In the genomic region with DNA sequence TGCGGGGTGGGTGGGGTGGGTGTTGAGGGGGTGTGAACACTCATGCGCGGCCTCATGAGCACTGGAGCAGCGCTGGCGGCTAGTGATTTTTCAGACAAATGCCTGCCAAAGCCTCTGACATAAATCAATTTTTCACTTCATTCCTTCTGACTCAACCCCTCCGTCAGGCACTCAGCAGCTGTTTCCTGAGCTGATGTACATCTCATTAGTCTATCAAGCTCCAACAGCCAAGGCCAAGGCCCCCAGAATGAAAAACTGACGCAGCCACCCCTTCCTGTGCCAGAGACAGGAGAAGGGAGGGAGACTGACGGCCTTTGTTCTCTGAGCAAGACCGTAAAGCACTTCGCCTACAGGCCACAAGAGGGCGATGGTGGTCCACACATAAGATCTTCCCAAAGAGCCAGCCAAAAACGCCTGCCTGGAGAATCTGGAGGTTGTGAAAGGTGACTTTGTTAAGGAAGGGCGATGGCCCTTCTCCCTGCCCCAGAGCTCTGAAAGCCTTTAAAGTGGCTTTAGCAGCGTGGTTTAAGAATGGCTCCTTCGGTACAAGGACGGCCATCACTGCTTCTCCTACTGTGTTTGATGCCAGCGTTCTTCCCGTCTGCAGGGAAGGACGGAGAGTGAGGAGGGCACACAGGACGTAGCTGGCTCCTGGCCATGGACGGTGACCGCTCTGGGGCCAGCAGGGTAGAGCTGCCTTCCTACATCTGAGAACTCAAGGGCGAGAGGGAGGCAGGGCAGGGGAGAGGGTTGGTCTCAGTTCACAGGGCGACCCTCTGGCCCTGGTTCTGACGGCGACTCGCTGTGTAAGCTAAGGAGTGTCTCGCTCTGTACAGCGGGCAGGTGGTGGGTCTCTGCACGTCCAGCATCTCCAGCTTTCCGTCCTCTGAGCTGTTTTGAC, we compare ENCODE assay signal across 8 cellular contexts. TPM values are rescaled to one million over a fixed set of nuclear protein-coding genes. Genes with fewer than 3 reads are reported as not detected.
A peak's percentile ranks its signal among the peaks of the same experiment; 100 is the strongest.
DNase-seq lines count a peak whose midpoint lies in the region; ATAC-seq and TF ChIP-seq lines count a peak whose summit lies in the region.

No MANE protein-coding gene starts in this region.

- no peaks in the 10 kb centered on the region for H3K36me3 Mint-ChIP-seq in activated CD8-positive, alpha-beta T cell treated with anti-CD3 and anti-CD28 coated beads for 36 hours (ENCODE audit: low read depth)

- peaks cover 58% of the 10 kb centered on the region for H3K4me1 Mint-ChIP-seq in activated CD8-positive, alpha-beta T cell treated with anti-CD3 and anti-CD28 coated beads for 36 hours (ENCODE audit: low read depth)

- H3K27ac Mint-ChIP-seq in activated CD8-positive, alpha-beta T cell treated with anti-CD3 and anti-CD28 coated beads for 36 hours: peak overlapping the region; percentile 84

- CTCF ChIA-PET in activated CD8-positive, alpha-beta T cell treated with anti-CD3 and anti-CD28 coated beads for 36 hours (lab: Charles Lee): interaction anchor here (0.6 to 7.2 kb wide), 59 partner anchors 11 to 1140 kb away, joined by 3 to 76 read pairs (median 4); a partner anchor contains a TSS

- TF ChIP-seq CTCF in HL-60 (IDR thresholded peaks at IDR 0.05; ENCODE audit: insufficient read depth, low read length): peak; percentile 94
- peak; percentile 89 for TF ChIP-seq CTCF in activated CD8-positive, alpha-beta T cell treated with anti-CD3 and anti-CD28 coated beads for 36 hours (IDR thresholded peaks at IDR 0.05)

- H3K9me3 ChIP-seq in effector memory CD4-positive, alpha-beta T cell (ENCODE audit: control insufficient read depth, low read length): no peaks in the 10 kb centered on the region

- H3K4me3 ChIP-seq in HL-60 (replicated peaks; ENCODE audit: insufficient read depth, low read length): no peak overlapping the region
- H3K4me3 ChIP-seq in effector memory CD4-positive, alpha-beta T cell (ENCODE audit: insufficient read depth, low read depth, low read length, poor library complexity, severe bottlenecking): peak overlapping the region; percentile 20

- H3K36me3 ChIP-seq in effector memory CD4-positive, alpha-beta T cell (ENCODE audit: control insufficient read depth, insufficient read depth, low read length): no peaks in the 10 kb centered on the region

- H3K4me1 ChIP-seq in effector memory CD4-positive, alpha-beta T cell (ENCODE audit: control insufficient read depth, insufficient read depth, low read length, poor library complexity, severe bottlenecking): no peaks in the 10 kb centered on the region

- DNase-seq in C1 segment of cervical spinal cord (lab: John Stamatoyannopoulos, UW) (peak in 13 of 14 donors; percentile 35 to 85 (median 77)), HL-60 (ENCODE audit: low read depth in 1 of 2, low spot score in 1 of 2) (peak; percentile 64 to 72), NCI-H774 (lab: John Stamatoyannopoulos, UW) (peak; percentile 78), midbrain (lab: John Stamatoyannopoulos, UW) (peak; percentile 90)
- peak; percentile 96 for DNase-seq in activated CD8-positive, alpha-beta T cell treated with anti-CD3 and anti-CD28 coated beads for 36 hours
- DNase-seq in effector memory CD4-positive, alpha-beta T cell: peak; percentile 41 to 56 (median 46)
- DNase-seq in stimulated activated CD8-positive, alpha-beta memory T cell treated with anti-CD3 and anti-CD28 coated beads, Interleukin-15, amount 100 ng/mL, for 24 hours (ENCODE audit: low read depth): peak; percentile 44

- ATAC-seq in GM19351 (IDR thresholded peaks at IDR 0.05; ENCODE audit: unreplicated experiment): peak; percentile 51
- ATAC-seq in activated CD8-positive, alpha-beta T cell treated with anti-CD3 and anti-CD28 coated beads for 36 hours: peak; percentile 91

- H3K9me3 Mint-ChIP-seq in activated CD8-positive, alpha-beta T cell treated with anti-CD3 and anti-CD28 coated beads for 36 hours: no peaks in the 10 kb centered on the region

- POLR2A ChIA-PET in activated CD8-positive, alpha-beta T cell treated with anti-CD3 and anti-CD28 coated beads for 36 hours (lab: Charles Lee): interaction anchor here (0.6 to 1.1 kb wide), 6 partner anchors 15 to 37 kb away, joined by 3 to 4 read pairs (median 3); a partner anchor contains a TSS

- no peak overlapping the region for H3K27ac ChIP-seq in HL-60 (replicated peaks)
- H3K27ac ChIP-seq in effector memory CD4-positive, alpha-beta T cell (ENCODE audit: insufficient read depth, low read length, poor library complexity, severe bottlenecking): no peak overlapping the region

- intact Hi-C loops in activated CD8-positive, alpha-beta T cell treated with anti-CD3 and anti-CD28 coated beads for 36 hours (cut with micrococcal nuclease): loop anchor here (5.0 to 10.0 kb wide), 3 partner anchors 38 to 830 kb away; a partner anchor contains a TSS

- peaks cover 4% of the 10 kb centered on the region for H3K27me3 Mint-ChIP-seq in activated CD8-positive, alpha-beta T cell treated with anti-CD3 and anti-CD28 coated beads for 36 hours

- peak overlapping the region; percentile 20 for H3K4me3 Mint-ChIP-seq in activated CD8-positive, alpha-beta T cell treated with anti-CD3 and anti-CD28 coated beads for 36 hours

- H3K27me3 ChIP-seq in HL-60 (ENCODE audit: insufficient read depth, poor library complexity, severe bottlenecking): no peaks in the 10 kb centered on the region
- H3K27me3 ChIP-seq in effector memory CD4-positive, alpha-beta T cell (replicated peaks; ENCODE audit: control insufficient read depth, insufficient read depth, low read length, poor library complexity, severe bottlenecking): no peaks in the 10 kb centered on the region

RNA-seq across cellular contexts. Expression of a gene that starts 37.1 kb away (rescaled TPM):
- 10 to 100 TPM; 24.1 to 27.0 TPM for total RNA-seq in activated CD8-positive, alpha-beta T cell treated with anti-CD3 and anti-CD28 coated beads for 36 hours

RNA-seq across cellular contexts. Expression of a gene that starts 37.4 kb away (rescaled TPM):
- 100 to 1,000 TPM; 140 to 149 TPM for total RNA-seq in activated CD8-positive, alpha-beta T cell treated with anti-CD3 and anti-CD28 coated beads for 36 hours

Comparison
In these comparisons a context has a peak if more than half of its experiments do, and no peak if none do; other contexts are left out.
1. DNase-seq: peak in every context shown above with its lines; median percentile 96 in activated CD8-positive, alpha-beta T cell treated with anti-CD3 and anti-CD28 coated beads for 36 hours; 90 in midbrain; 78 in NCI-H774; 77 in C1 segment of cervical spinal cord; 68 in HL-60; 46 in effector memory CD4-positive, alpha-beta T cell; 44 in stimulated activated CD8-positive, alpha-beta memory T cell treated with anti-CD3 and anti-CD28 coated beads, Interleukin-15, amount 100 ng/mL, for 24 hours.